Comparison of ENCODE assay signal across 1 cellular context in the genomic region with DNA sequence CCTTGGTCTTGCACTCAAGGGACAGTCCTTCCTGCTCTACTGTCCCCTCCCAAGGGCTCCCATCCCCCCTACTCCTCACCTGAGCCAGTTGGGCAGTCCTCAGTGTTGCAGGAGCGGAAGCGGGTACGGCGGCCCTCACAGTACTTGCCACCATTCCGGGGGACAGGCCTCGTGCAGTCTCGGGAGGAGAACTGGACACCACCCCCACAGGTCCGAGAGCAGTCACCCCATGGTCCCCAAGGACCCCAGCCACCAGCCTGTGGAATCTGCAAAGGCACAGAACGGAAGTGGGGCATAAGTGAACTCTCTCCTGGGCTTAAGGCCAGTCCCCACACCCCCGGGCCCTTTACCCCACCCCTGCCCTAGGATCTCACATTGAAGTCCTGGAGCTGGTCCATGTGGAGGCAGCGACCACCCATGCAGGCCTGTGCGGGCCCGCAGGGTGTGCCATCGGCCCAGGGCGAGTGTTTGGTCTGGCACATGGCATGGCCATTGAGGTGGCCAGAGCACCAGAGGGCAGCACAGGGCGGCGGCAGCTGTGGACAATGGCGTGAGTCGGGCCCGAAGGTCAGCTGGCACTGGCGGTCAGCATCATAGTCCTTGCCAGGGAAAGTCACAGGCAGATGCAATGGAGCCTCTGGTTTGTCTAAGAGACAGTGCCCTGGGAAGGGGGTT.
TF ChIP-seq lines count a peak whose summit lies in the region.

No MANE protein-coding gene starts in this region.

TF ChIP-seq in K562, 482 proteins besides CTCF, POLR2A, EP300 and RAD21:
- no peak for TF ChIP-seq TRIM24 (IDR thresholded peaks at IDR 0.05)
- TF ChIP-seq KLF1 (tag; IDR thresholded peaks at IDR 0.05): no peak
- TF ChIP-seq MITF (IDR thresholded peaks at IDR 0.05): no peak
- TF ChIP-seq, protein P1, sequence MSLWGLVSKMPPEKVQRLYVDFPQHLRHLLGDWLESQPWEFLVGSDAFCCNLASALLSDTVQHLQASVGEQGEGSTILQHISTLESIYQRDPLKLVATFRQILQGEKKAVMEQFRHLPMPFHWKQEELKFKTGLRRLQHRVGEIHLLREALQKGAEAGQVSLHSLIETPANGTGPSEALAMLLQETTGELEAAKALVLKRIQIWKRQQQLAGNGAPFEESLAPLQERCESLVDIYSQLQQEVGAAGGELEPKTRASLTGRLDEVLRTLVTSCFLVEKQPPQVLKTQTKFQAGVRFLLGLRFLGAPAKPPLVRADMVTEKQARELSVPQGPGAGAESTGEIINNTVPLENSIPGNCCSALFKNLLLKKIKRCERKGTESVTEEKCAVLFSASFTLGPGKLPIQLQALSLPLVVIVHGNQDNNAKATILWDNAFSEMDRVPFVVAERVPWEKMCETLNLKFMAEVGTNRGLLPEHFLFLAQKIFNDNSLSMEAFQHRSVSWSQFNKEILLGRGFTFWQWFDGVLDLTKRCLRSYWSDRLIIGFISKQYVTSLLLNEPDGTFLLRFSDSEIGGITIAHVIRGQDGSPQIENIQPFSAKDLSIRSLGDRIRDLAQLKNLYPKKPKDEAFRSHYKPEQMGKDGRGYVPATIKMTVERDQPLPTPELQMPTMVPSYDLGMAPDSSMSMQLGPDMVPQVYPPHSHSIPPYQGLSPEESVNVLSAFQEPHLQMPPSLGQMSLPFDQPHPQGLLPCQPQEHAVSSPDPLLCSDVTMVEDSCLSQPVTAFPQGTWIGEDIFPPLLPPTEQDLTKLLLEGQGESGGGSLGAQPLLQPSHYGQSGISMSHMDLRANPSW (CRISPR knock-in tag; IDR thresholded peaks at IDR 0.05): no peak
- no peak for TF ChIP-seq TCFL5 (CRISPR knock-in tag; conservative IDR thresholded peaks at IDR 0.05)
- no peak for TF ChIP-seq SRSF3 (IDR thresholded peaks at IDR 0.05; ENCODE audit: insufficient read depth, low read length)
- TF ChIP-seq, protein P2, sequence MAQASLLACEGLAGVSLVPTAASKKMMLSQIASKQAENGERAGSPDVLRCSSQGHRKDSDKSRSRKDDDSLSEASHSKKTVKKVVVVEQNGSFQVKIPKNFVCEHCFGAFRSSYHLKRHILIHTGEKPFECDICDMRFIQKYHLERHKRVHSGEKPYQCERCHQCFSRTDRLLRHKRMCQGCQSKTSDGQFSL (CRISPR knock-in tag; IDR thresholded peaks at IDR 0.05): no peak
- TF ChIP-seq, protein P2 (tag; IDR thresholded peaks at IDR 0.05): no peak
- no peak for TF ChIP-seq RUNX1 (IDR thresholded peaks at IDR 0.05; ENCODE audit: low read depth)
- no peak for TF ChIP-seq SMC3 (conservative IDR thresholded peaks at IDR 0.05; ENCODE audit: insufficient read depth, low read depth, low read length)
- TF ChIP-seq ZNF316 (IDR thresholded peaks at IDR 0.05): no peak
- no peak for TF ChIP-seq HNRNPK (IDR thresholded peaks at IDR 0.05; ENCODE audit: low read depth, low read length, poor library complexity, severe bottlenecking)
- TF ChIP-seq LARP7 (IDR thresholded peaks at IDR 0.05): no peak
- TF ChIP-seq GTF2F1 (IDR thresholded peaks at IDR 0.05; ENCODE audit: low read depth, low read length): no peak
- TF ChIP-seq JUNB (CRISPR knock-in tag; conservative IDR thresholded peaks at IDR 0.05): no peak
